In genomic region chr5:80424365-80424764, GRCh38 we compare ENCODE assay signal across 4 cellular contexts.
A peak's percentile ranks its signal among the peaks of the same experiment; 100 is the strongest.
TF ChIP-seq lines count a peak whose summit lies in the region.

No MANE protein-coding gene starts in this region.

TF ChIP-seq in HEK293, 187 proteins besides CTCF, POLR2A, EP300 and RAD21:
- TF ChIP-seq ZNF121 (tag by site-specific recombination; IDR thresholded peaks at IDR 0.05) = 0 out of 2 replicates have a peak, but pooled peaks have one; percentile 12

TF ChIP-seq in WTC11, 78 proteins besides CTCF, POLR2A, EP300 and RAD21:
- TF ChIP-seq ZNF121 (CRISPR knock-in tag; IDR thresholded peaks at IDR 0.05) = peak; percentile 63; the same call in 1 of the 2 replicates

TF ChIP-seq in K562, 482 proteins besides CTCF, POLR2A, EP300 and RAD21:
- TF ChIP-seq ZNF121 (CRISPR knock-in tag; conservative IDR thresholded peaks at IDR 0.05) = 0 out of 2 replicates have a peak, but pooled peaks have one; percentile 24

TF ChIP-seq in HepG2, 621 proteins besides CTCF, POLR2A, EP300 and RAD21:
- TF ChIP-seq ZNF460 (CRISPR knock-in tag; IDR thresholded peaks at IDR 0.05; ENCODE audit: borderline replicate concordance) = peak; percentile 38; the same call in 1 of the 2 replicates
- peak; percentile 82 for TF ChIP-seq ZNF121 (CRISPR knock-in tag; IDR thresholded peaks at IDR 0.05)
- 0 out of 2 replicates have a peak, but pooled peaks have one; percentile 20 for TF ChIP-seq ZMYM3 (CRISPR knock-in tag; IDR thresholded peaks at IDR 0.05)
